ENCODE assay signal across 1 cellular context in the genomic region with DNA sequence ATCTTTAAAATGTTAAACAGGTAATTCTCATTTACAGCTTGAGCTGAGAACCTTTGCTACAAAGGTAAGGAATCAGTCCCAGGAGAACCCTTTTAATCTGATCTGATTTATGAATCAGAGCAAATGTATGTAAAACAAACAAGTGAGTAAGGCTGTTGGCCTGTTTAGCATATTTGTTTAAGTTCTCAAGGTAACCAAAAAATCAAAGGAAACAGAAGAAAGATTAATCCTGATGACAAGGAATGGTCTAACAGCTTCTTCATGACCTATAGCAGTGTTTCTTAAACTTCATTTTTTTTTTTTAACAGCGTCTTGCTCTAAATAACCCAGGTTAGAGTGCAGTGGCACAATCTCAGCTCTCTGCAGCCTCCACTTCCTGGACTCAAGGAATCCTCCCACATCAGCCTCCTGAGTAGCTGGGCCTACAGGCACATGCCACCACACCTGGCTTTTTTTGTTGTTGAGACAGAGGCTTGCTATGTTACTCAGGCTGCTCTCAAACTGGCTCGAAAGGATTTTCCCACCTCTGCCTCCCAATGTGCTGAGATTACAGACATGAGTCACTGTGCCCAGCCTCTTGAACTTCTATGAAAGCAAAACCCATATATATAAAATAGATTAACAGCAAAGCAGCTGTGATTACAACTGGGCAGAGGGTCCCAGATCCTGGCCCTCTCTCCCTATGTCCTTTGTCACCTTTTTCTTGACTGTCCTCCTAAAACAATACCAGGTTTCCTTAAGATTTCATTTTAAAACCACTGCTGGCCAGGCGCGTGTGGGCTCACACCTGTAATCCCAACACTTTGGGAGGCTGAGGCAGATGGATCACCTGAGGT.
TF ChIP-seq lines count a peak whose summit lies in the region.

No MANE protein-coding gene starts in this region.

TF ChIP-seq in HCT116, 20 proteins besides CTCF, POLR2A, EP300 and RAD21 (continued from another document):
- TF ChIP-seq SIN3A (IDR thresholded peaks at IDR 0.05; ENCODE audit: low read depth) = no peak
